15 cellular contexts compared by ENCODE assay signal in the genomic region with DNA sequence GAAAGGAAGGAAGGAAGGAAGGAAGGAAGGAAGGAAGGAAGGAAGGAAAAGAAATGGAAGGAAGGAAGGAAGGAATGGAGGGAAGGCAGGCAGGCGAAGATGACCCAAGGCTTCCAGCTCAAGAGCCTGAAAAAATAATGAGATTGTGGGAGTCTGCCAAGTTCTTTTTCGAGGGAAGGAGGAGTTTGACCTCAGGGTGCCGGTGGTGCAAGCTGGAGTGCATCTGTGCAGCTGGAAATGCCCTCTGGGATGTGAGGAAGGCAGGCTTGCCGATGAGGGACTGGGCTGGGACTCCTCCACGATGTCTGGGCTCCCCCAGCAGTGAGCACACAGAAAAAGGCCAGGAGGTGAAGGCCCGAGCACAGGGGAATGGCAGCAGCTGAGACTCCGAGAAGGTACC.
DNase-seq lines count a peak whose midpoint lies in the region; ATAC-seq and TF ChIP-seq lines count a peak whose summit lies in the region.
"Had no signal": no experiment of that assay in that cellular context is flagged by ENCODE, and none has a peak within 500 bp of the region (broad histone marks: within the 10 kb centered on the region; RNA-seq: fewer than 3 reads in every experiment).

No MANE protein-coding gene starts in this region.

- TF ChIP-seq POLR2A in body of pancreas (IDR thresholded peaks at IDR 0.05): no peak

- 48 to 61% methylated on average over 7 of the region's 7 CpGs for WGBS in body of pancreas, 2 donors
- 42% methylated on average over 7 of the region's 7 CpGs for WGBS in right cardiac atrium

- POLR2A ChIA-PET in HEK293 (lab: Yijun Ruan, JAX): interaction anchor here (0.8 kb wide), 1 partner anchor 169 kb away, joined by 4 read pairs; no protein-coding TSS in a partner anchor

- intact Hi-C loops in body of pancreas (cut with DNase I) (loop anchor here (5.0 kb wide), 1 partner anchor 150 kb away; no protein-coding TSS in a partner anchor), right cardiac atrium (cut with DNase I) (loop anchor here in 1 of 4 donors (5.0 to 10.0 kb wide), 2 partner anchors 152 to 320 kb away; partner anchors contain the start of gene DAPK1)

- no peak overlapping the region for H3K4me3 ChIP-seq in HEK293 (ENCODE audit: low read depth, low read length)
- H3K4me3 ChIP-seq in body of pancreas: no peak overlapping the region
- H3K4me3 ChIP-seq in right cardiac atrium (ENCODE audit: low read length): no peak overlapping the region
- H3K4me3 ChIP-seq: BLaER1 treated with 17β-estradiol and CSF1 and Interleukin-3, amounts not matched to agents 10 nM and 100 nM; HAP-1 had no signal

- H3K4me1 ChIP-seq in HEK293 (ENCODE audit: control insufficient read depth, insufficient read depth, low read length) (no peaks in the 10 kb centered on the region; the same call in 1 of the 2 replicates), body of pancreas (peaks cover 5% of the 10 kb centered on the region), right cardiac atrium (ENCODE audit: control insufficient read depth, insufficient read depth, low read length) (peaks cover under 1% of the 10 kb centered on the region)
- H3K4me1 ChIP-seq: BLaER1 treated with 17β-estradiol and CSF1 and Interleukin-3, amounts not matched to agents 10 nM and 100 nM; HAP-1 had no signal

- no peaks in the 10 kb centered on the region for H3K27me3 ChIP-seq in body of pancreas
- H3K27me3 ChIP-seq in right cardiac atrium (ENCODE audit: control insufficient read depth, insufficient read depth): no peaks in the 10 kb centered on the region

- DNase-seq in body of pancreas: peak in 3 of 4 donors; percentile 15 to 38 (median 24)
- peak in 2 of 3 donors; percentile 31 to 74 for DNase-seq in right cardiac atrium
- peak; percentile 60 for DNase-seq in renal cortical epithelial cell (ENCODE audit: low read depth)
- no peak for DNase-seq in NCI-H1436 treated with DMSO at 0.1 percent for 48 hours (lab: John Stamatoyannopoulos, UW)
- no peak for DNase-seq in HK-2 (ENCODE audit: unreplicated experiment)
- DNase-seq in dedifferentiated amniotic fluid mesenchymal stem cell (ENCODE audit: extremely low spot score): no peak
- DNase-seq: activated CD4-positive, alpha-beta T cell treated with anti-CD3 and anti-CD28 coated beads for 48 hours; activated naive CD8-positive, alpha-beta T cell treated with anti-CD3 and anti-CD28 coated beads for 36 hours; DND-41; NCI-H1930; NCI-H774 had no signal

- H3K27ac ChIP-seq in HEK293 (ENCODE audit: extremely low read depth, low read depth, low read length) (no peak overlapping the region), body of pancreas (no peak overlapping the region), right cardiac atrium (ENCODE audit: low read length) (no peak overlapping the region)
- H3K27ac ChIP-seq: BLaER1 treated with 17β-estradiol and CSF1 and Interleukin-3, amounts not matched to agents 10 nM and 100 nM had no signal

- ATAC-seq in body of pancreas: no peak
- ATAC-seq in right cardiac atrium: peak; percentile 63 to 74
- ATAC-seq in HG03095 (IDR thresholded peaks at IDR 0.05; ENCODE audit: unreplicated experiment): no peak

- no peaks in the 10 kb centered on the region for H3K9me3 ChIP-seq in HEK293 (ENCODE audit: control insufficient read depth, insufficient read depth, low read depth, low read length)
- no peaks in the 10 kb centered on the region for H3K9me3 ChIP-seq in body of pancreas
- no peaks in the 10 kb centered on the region for H3K9me3 ChIP-seq in right cardiac atrium (ENCODE audit: control insufficient read depth, low read length)
- H3K9me3 ChIP-seq: HAP-1 had no signal

- CTCF ChIA-PET in HEK293 (lab: Yijun Ruan, JAX): interaction anchor here (0.5 to 1.7 kb wide), 5 partner anchors 18 to 897 kb away, joined by 3 to 5 read pairs (median 3); no protein-coding TSS in a partner anchor

- TF ChIP-seq CTCF in HEK293 (tag by site-specific recombination; IDR thresholded peaks at IDR 0.05): no peak
- TF ChIP-seq CTCF in body of pancreas (IDR thresholded peaks at IDR 0.05): no peak

- H3K36me3 ChIP-seq in HEK293 (ENCODE audit: control insufficient read depth in 2 of 2, insufficient read depth in 1 of 2, low read length in 2 of 2): no peaks in the 10 kb centered on the region
- H3K36me3 ChIP-seq in body of pancreas (replicated peaks in 1 of 2; ENCODE audit: insufficient read depth in 1 of 2, low read depth in 2 of 2): no peaks in the 10 kb centered on the region
- H3K36me3 ChIP-seq: BLaER1 treated with 17β-estradiol and CSF1 and Interleukin-3, amounts not matched to agents 10 nM and 100 nM; HAP-1 had no signal

TF ChIP-seq in HEK293, 187 proteins besides CTCF, POLR2A, EP300 and RAD21:
- TF ChIP-seq ZNF223 (tag by site-specific recombination; IDR thresholded peaks at IDR 0.05) (no peak), ZNF366 (tag by site-specific recombination; conservative IDR thresholded peaks at IDR 0.05) (peak; percentile 67)

Comparison
In these comparisons a context has a peak if more than half of its experiments do, and no peak if none do; other contexts are left out.
1. ATAC-seq: peak in right cardiac atrium (2 of 2); none in body of pancreas (single experiment) and HG03095 (single experiment).
2. DNase-seq: peak in body of pancreas (3 of 4), right cardiac atrium (2 of 3) and renal cortical epithelial cell (single experiment); none in NCI-H1436 treated with DMSO at 0.1 percent for 48 hours (single experiment), HK-2 (single experiment) and dedifferentiated amniotic fluid mesenchymal stem cell (single experiment).